1 cellular context compared by ENCODE assay signal in genomic region chr12:76084277-76085158, GRCh38.
TF ChIP-seq lines count a peak whose summit lies in the region.

Gene NAP1L1, minus strand, starts transcription at chr12:76084685. Its CDS starts 10,466 bp downstream, at chr12:76074219.

TF ChIP-seq in HepG2, 621 proteins besides CTCF, POLR2A, EP300 and RAD21 (continued from another document and continues in another):
- peak; percentile 58; the same call in 1 of the 2 replicates for TF ChIP-seq NFAT5 (CRISPR knock-in tag; IDR thresholded peaks at IDR 0.05)
- peak; percentile 71; the same call in 1 of the 2 replicates for TF ChIP-seq GABPB1 (CRISPR knock-in tag; IDR thresholded peaks at IDR 0.05)
- TF ChIP-seq SRSF9 (IDR thresholded peaks at IDR 0.05; ENCODE audit: borderline replicate concordance, insufficient read depth, low read depth, low read length, poor library complexity, severe bottlenecking), result no peak
- no peak for TF ChIP-seq HMGXB3 (CRISPR knock-in tag; IDR thresholded peaks at IDR 0.05; ENCODE audit: borderline replicate concordance)
- TF ChIP-seq POLR2AphosphoS2 (IDR thresholded peaks at IDR 0.05; ENCODE audit: low read depth, low read length), result no peak
- TF ChIP-seq RBM39 (IDR thresholded peaks at IDR 0.05; ENCODE audit: low read depth, low read length, poor library complexity, severe bottlenecking), result peak; percentile 59
- no peak for TF ChIP-seq PAWR (CRISPR knock-in tag; IDR thresholded peaks at IDR 0.05; ENCODE audit: borderline replicate concordance)
- TF ChIP-seq SIX1 (CRISPR knock-in tag; IDR thresholded peaks at IDR 0.05; ENCODE audit: borderline replicate concordance), result no peak
- TF ChIP-seq SP5 (CRISPR knock-in tag; IDR thresholded peaks at IDR 0.05; ENCODE audit: borderline replicate concordance, low read depth), result peak; percentile 71
- TF ChIP-seq TEAD3 (CRISPR knock-in tag; optimal IDR thresholded peaks at IDR 0.05; ENCODE audit: borderline replicate concordance), result no peak
- no peak for TF ChIP-seq KLF6 (CRISPR knock-in tag; IDR thresholded peaks at IDR 0.05)
- TF ChIP-seq ARHGAP35 (CRISPR knock-in tag; IDR thresholded peaks at IDR 0.05; ENCODE audit: borderline replicate concordance), result no peak; the same call in 1 of the 2 replicates
- 0 out of 2 replicates have a peak, but pooled peaks have one; percentile 4 for TF ChIP-seq ZNF629 (CRISPR knock-in tag; conservative IDR thresholded peaks at IDR 0.05)
- no peak for TF ChIP-seq PHF20 (CRISPR knock-in tag; IDR thresholded peaks at IDR 0.05)
- peak; percentile 79 for TF ChIP-seq ZNF770 (CRISPR knock-in tag; IDR thresholded peaks at IDR 0.05)
- TF ChIP-seq SMARCE1 (IDR thresholded peaks at IDR 0.05; ENCODE audit: borderline replicate concordance), result no peak
- no peak for TF ChIP-seq SMYD3 (CRISPR knock-in tag; IDR thresholded peaks at IDR 0.05)
- no peak for TF ChIP-seq TRIM22 (IDR thresholded peaks at IDR 0.05)
- TF ChIP-seq ETV5 (CRISPR knock-in tag; IDR thresholded peaks at IDR 0.05; ENCODE audit: borderline replicate concordance), result no peak
- no peak for TF ChIP-seq STAT5B (CRISPR knock-in tag; IDR thresholded peaks at IDR 0.05)
- TF ChIP-seq KIAA2018 (CRISPR knock-in tag; IDR thresholded peaks at IDR 0.05; ENCODE audit: borderline replicate concordance), result no peak
- 0 out of 2 replicates have a peak, but pooled peaks have one; percentile 23 for TF ChIP-seq KDM3A (CRISPR knock-in tag; IDR thresholded peaks at IDR 0.05; ENCODE audit: low read depth)
- no peak for TF ChIP-seq ZNF333 (CRISPR knock-in tag; IDR thresholded peaks at IDR 0.05; ENCODE audit: borderline replicate concordance)
- TF ChIP-seq ZC3H13 (CRISPR knock-in tag; IDR thresholded peaks at IDR 0.05), result 0 out of 2 replicates have a peak, but pooled peaks have one; percentile 53
- no peak for TF ChIP-seq ZSCAN9 (CRISPR knock-in tag; IDR thresholded peaks at IDR 0.05; ENCODE audit: borderline replicate concordance)
- no peak for TF ChIP-seq SCMH1 (CRISPR knock-in tag; IDR thresholded peaks at IDR 0.05; ENCODE audit: borderline replicate concordance)
- TF ChIP-seq NBN (conservative IDR thresholded peaks at IDR 0.05), result no peak
- TF ChIP-seq ZNF678 (CRISPR knock-in tag; IDR thresholded peaks at IDR 0.05), result no peak
- no peak; the same call in 1 of the 2 replicates for TF ChIP-seq ZFP37 (CRISPR knock-in tag; IDR thresholded peaks at IDR 0.05; ENCODE audit: borderline replicate concordance)
